Comparison of ENCODE assay signal across 11 cellular contexts in genomic region chr19:46620267-46620666, GRCh38. TPM values are rescaled to one million over a fixed set of nuclear protein-coding genes. Genes with fewer than 3 reads are reported as not detected.
DNase-seq lines count a peak whose midpoint lies in the region; ATAC-seq and TF ChIP-seq lines count a peak whose summit lies in the region.
"Had no signal": no experiment of that assay in that cellular context is flagged by ENCODE, and none has a peak within 500 bp of the region (broad histone marks: within the 10 kb centered on the region; RNA-seq: fewer than 3 reads in every experiment).

No MANE protein-coding gene starts in this region.

- CTCF ChIA-PET in CD4-positive, alpha-beta T cell (lab: Charles Lee): interaction anchor here (1.4 to 1.9 kb wide), 2 partner anchors 8 to 42 kb away, joined by 5 to 10 read pairs; no protein-coding TSS in a partner anchor

- peak overlapping the region in 1 of 2 donors; percentile 24 for H3K9ac ChIP-seq in colonic mucosa (ENCODE audit: low read depth in 2 of 2, low read length in 2 of 2)

- no peaks in the 10 kb centered on the region for H3K36me3 Mint-ChIP-seq in CD4-positive, alpha-beta T cell (ENCODE audit: low read depth)
- peaks cover 10% of the 10 kb centered on the region; the same call in 1 of the 2 replicates for H3K36me3 Mint-ChIP-seq in HFFc6 (ENCODE audit: low read depth)

- DNase-seq in CD4-positive, alpha-beta T cell: no peak
- DNase-seq in HFFc6: no peak
- no peak for DNase-seq in colonic mucosa
- no peak for DNase-seq in sigmoid colon
- DNase-seq in NCI-H2081 (lab: John Stamatoyannopoulos, UW): no peak
- no peak for DNase-seq in stimulated activated CD4-positive, alpha-beta T cell treated with anti-CD3 and anti-CD28 coated beads, Interleukin-15, amount 100 ng/mL, for 24 hours
- DNase-seq in EL: no peak
- DNase-seq: NCI-H2107 had no signal

- POLR2A ChIA-PET in CD4-positive, alpha-beta T cell (lab: Charles Lee): interaction anchor here (0.6 to 2.1 kb wide), 6 partner anchors 9 to 529 kb away, joined by 3 to 10 read pairs (median 4); partner anchors contain the start of gene CALM3

- H3K27me3 Mint-ChIP-seq in CD4-positive, alpha-beta T cell: no peaks in the 10 kb centered on the region
- H3K27me3 Mint-ChIP-seq in HFFc6 (ENCODE audit: insufficient read depth): peaks cover 1% of the 10 kb centered on the region

- peak overlapping the region; percentile 89 for H3K27ac Mint-ChIP-seq in CD4-positive, alpha-beta T cell
- H3K27ac Mint-ChIP-seq in HFFc6: peak overlapping the region; percentile 79

- intact Hi-C loops in CD4-positive, alpha-beta T cell (cut with DNase I, micrococcal nuclease): no loop called here
- intact Hi-C loops in colonic mucosa (cut with DNase I) (no loop called here), sigmoid colon (cut with DNase I) (no loop called here)

- H3K4me3 ChIP-seq in colonic mucosa (no peak overlapping the region), sigmoid colon (no peak overlapping the region)
- H3K4me3 ChIP-seq: body of pancreas had no signal

- peak overlapping the region; percentile 51 for H3K27ac ChIP-seq in CD4-positive, alpha-beta T cell (ENCODE audit: low read depth, low read length)
- H3K27ac ChIP-seq in colonic mucosa (peak overlapping the region; percentile 32), sigmoid colon (peak overlapping the region; percentile 74 to 83 (median 80))

- H3K4me3 Mint-ChIP-seq in CD4-positive, alpha-beta T cell: peak overlapping the region; percentile 56
- peak overlapping the region; percentile 74; the same call in 1 of the 2 replicates for H3K4me3 Mint-ChIP-seq in HFFc6

- no peaks in the 10 kb centered on the region for H3K9me3 Mint-ChIP-seq in CD4-positive, alpha-beta T cell
- no peaks in the 10 kb centered on the region for H3K9me3 Mint-ChIP-seq in HFFc6

- no peaks in the 10 kb centered on the region for H3K36me3 ChIP-seq in colonic mucosa
- no peaks in the 10 kb centered on the region for H3K36me3 ChIP-seq in sigmoid colon

- no peak for TF ChIP-seq EP300 in sigmoid colon (IDR thresholded peaks at IDR 0.05)

- H3K9me3 ChIP-seq in CD4-positive, alpha-beta T cell (ENCODE audit: control insufficient read depth, low read length): no peaks in the 10 kb centered on the region
- H3K9me3 ChIP-seq in colonic mucosa (no peaks in the 10 kb centered on the region), sigmoid colon (no peaks in the 10 kb centered on the region)
- H3K9me3 ChIP-seq: body of pancreas had no signal

- H3K4me1 ChIP-seq in colonic mucosa (peaks cover 5% of the 10 kb centered on the region), sigmoid colon (peaks cover 0 to 72% (median 60%) of the 10 kb centered on the region in 4 donors)

- TF ChIP-seq CTCF in CD4-positive, alpha-beta T cell (IDR thresholded peaks at IDR 0.05): no peak
- TF ChIP-seq CTCF in HFFc6 (IDR thresholded peaks at IDR 0.05): no peak
- TF ChIP-seq CTCF in colonic mucosa (IDR thresholded peaks at IDR 0.05): no peak
- TF ChIP-seq CTCF in sigmoid colon (IDR thresholded peaks at IDR 0.05): no peak

- no peak for ATAC-seq in CD4-positive, alpha-beta T cell (ENCODE audit: poor library complexity)
- ATAC-seq: body of pancreas had no signal

- no peaks in the 10 kb centered on the region for H3K27me3 ChIP-seq in CD4-positive, alpha-beta T cell (ENCODE audit: control insufficient read depth, insufficient read depth, low read length)
- H3K27me3 ChIP-seq in colonic mucosa: no peaks in the 10 kb centered on the region
- H3K27me3 ChIP-seq in sigmoid colon: no peaks in the 10 kb centered on the region
- H3K27me3 ChIP-seq: body of pancreas had no signal

- TF ChIP-seq POLR2A in sigmoid colon (IDR thresholded peaks at IDR 0.05): no peak

- WGBS in sigmoid colon, 2 donors: 63 to 86% methylated on average over 3 of the region's 3 CpGs

- H3K4me1 Mint-ChIP-seq in CD4-positive, alpha-beta T cell (ENCODE audit: low read depth): peaks cover 62% of the 10 kb centered on the region
- peaks cover 66% of the 10 kb centered on the region for H3K4me1 Mint-ChIP-seq in HFFc6 (ENCODE audit: low read depth)

RNA-seq across cellular contexts. Expression of gene PTGIR, which starts 4.6 kb away (rescaled TPM):
- under 1 TPM; 0.87 to 0.96 TPM for total RNA-seq in CD4-positive, alpha-beta T cell
- total RNA-seq in HFFc6 (2021; fragmentation: NEBNext Ultra II Directional; extraction: Animal tissue kit (Norgen Biotek cat#: 25700)): 10 to 100 TPM; 16.0 to 26.6 (median 17.9) TPM
- total RNA-seq in colonic mucosa (under 1 TPM; 0.82 TPM), sigmoid colon (1 to 10 TPM; 2.0 to 5.8 (median 3.5) TPM)
- polyA plus RNA-seq in sigmoid colon: 1 to 10 TPM in 1 of 3 donors, under 1 TPM in 1, not detected in 1; 0.60 to 4.4 TPM

RNA-seq across cellular contexts. Expression of gene GNG8, which starts 15.7 kb away (rescaled TPM):
- total RNA-seq in CD4-positive, alpha-beta T cell: not detected
- total RNA-seq in HFFc6 (2021; fragmentation: NEBNext Ultra II Directional; extraction: Animal tissue kit (Norgen Biotek cat#: 25700)): not detected
- total RNA-seq in colonic mucosa: not detected
- total RNA-seq in sigmoid colon: not detected
- not detected for polyA plus RNA-seq in sigmoid colon
- total RNA-seq: body of pancreas, lower leg skin, posterior vena cava had no signal

RNA-seq across cellular contexts. Expression of gene CALM3, which starts 19.1 kb away (rescaled TPM):
- total RNA-seq in CD4-positive, alpha-beta T cell: 100 to 1,000 TPM; 169 to 173 TPM
- total RNA-seq in HFFc6 (2021; fragmentation: NEBNext Ultra II Directional; extraction: Animal tissue kit (Norgen Biotek cat#: 25700)): 100 to 1,000 TPM; 445 to 561 (median 538) TPM
- total RNA-seq in colonic mucosa: 100 to 1,000 TPM; 309 to 444 TPM
- 100 to 1,000 TPM; 127 to 183 (median 159) TPM for total RNA-seq in sigmoid colon
- polyA plus RNA-seq in sigmoid colon: 100 to 1,000 TPM; 210 to 375 (median 281) TPM

RNA-seq across cellular contexts. Expression of gene DACT3, which starts 40.7 kb away (rescaled TPM):
- under 1 TPM; 0.11 TPM for total RNA-seq in CD4-positive, alpha-beta T cell
- total RNA-seq in HFFc6 (2021; fragmentation: NEBNext Ultra II Directional; extraction: Animal tissue kit (Norgen Biotek cat#: 25700)): 10 to 100 TPM; 12.6 to 17.2 (median 15.5) TPM
- total RNA-seq in colonic mucosa: 1 to 10 TPM; 1.6 to 5.3 TPM
- total RNA-seq in sigmoid colon: 10 to 100 TPM; 23.7 to 87.2 (median 48.6) TPM
- polyA plus RNA-seq in sigmoid colon: 1 to 10 TPM in 2 of 3 donors, under 1 TPM in 1; 0.46 to 2.9 (median 1.8) TPM
